1 cellular context compared by ENCODE assay signal in the genomic region with DNA sequence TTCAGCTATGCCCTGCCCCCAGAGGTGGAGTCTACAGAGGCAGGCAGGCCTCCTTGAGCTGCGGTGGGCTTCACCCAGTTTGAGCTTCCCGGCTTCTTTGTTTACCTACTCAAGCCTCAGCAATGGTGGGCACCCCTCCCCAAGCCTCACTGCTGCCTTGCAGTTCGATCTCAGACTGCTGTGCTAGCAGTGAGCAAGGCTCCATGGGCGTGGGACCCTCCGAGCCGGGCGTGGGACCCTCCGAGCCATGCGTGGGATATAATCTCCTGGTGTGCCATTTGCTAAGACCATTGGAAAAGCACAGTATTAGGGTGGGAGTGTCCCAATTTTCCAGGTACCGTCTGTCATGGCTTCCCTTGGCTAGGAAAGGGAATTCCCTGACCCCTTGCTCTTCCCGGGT. TPM values are rescaled to one million over a fixed set of nuclear protein-coding genes. Genes with fewer than 3 reads are reported as not detected.
"Had no signal": no experiment of that assay in that cellular context is flagged by ENCODE, and none has a peak within 500 bp of the region (broad histone marks: within the 10 kb centered on the region; RNA-seq: fewer than 3 reads in every experiment).

No MANE protein-coding gene starts in this region.

RNA-seq across cellular contexts. Expression of gene ZMYND12, which starts 46.2 kb away (rescaled TPM):
- total RNA-seq: H1 had no signal
